10 cellular contexts compared by ENCODE assay signal in genomic region chr18:5463390-5463789, GRCh38.
A peak's percentile ranks its signal among the peaks of the same experiment; 100 is the strongest.
DNase-seq lines count a peak whose midpoint lies in the region; ATAC-seq and TF ChIP-seq lines count a peak whose summit lies in the region.
"Had no signal": no experiment of that assay in that cellular context is flagged by ENCODE, and none has a peak within 500 bp of the region (broad histone marks: within the 10 kb centered on the region; RNA-seq: fewer than 3 reads in every experiment).

No MANE protein-coding gene starts in this region.

- DNase-seq in NCI-H2029 (lab: John Stamatoyannopoulos, UW) (peak; percentile 36), NCI-H2029 treated with DMSO at 0.1 percent for 48 hours (lab: John Stamatoyannopoulos, UW) (no peak), choroid plexus epithelial cell (ENCODE audit: low read depth) (peak; percentile 99), lower lobe of right lung (peak; percentile 62), upper lobe of left lung (peak in 1 of 2 donors; percentile 79), cerebellar nuclear complex (lab: John Stamatoyannopoulos, UW) (no peak), stomach (no peak)
- DNase-seq: NCI-H1436, nucleus accumbens had no signal

- no peaks in the 10 kb centered on the region for H3K9me3 ChIP-seq in lower lobe of right lung
- no peaks in the 10 kb centered on the region for H3K9me3 ChIP-seq in upper lobe of left lung
- no peaks in the 10 kb centered on the region for H3K9me3 ChIP-seq in stomach

- WGBS in upper lobe of left lung, 2 donors = 50 to 62% methylated on average over 5 of the region's 5 CpGs
- 70 to 87% (median 80%) methylated on average over 5 of the region's 5 CpGs for WGBS in stomach, 5 donors

- TF ChIP-seq POLR2A in upper lobe of left lung (IDR thresholded peaks at IDR 0.05) = peak in 1 of 4 donors; percentile 28
- TF ChIP-seq POLR2A in stomach (IDR thresholded peaks at IDR 0.05) = no peak

- H3K4me3 ChIP-seq in choroid plexus epithelial cell (ENCODE audit: low read depth, low read length) (no peak overlapping the region), lower lobe of right lung (no peak overlapping the region), upper lobe of left lung (no peak overlapping the region), stomach (no peak overlapping the region)

- no peak for TF ChIP-seq CTCF in choroid plexus epithelial cell (conservative IDR thresholded peaks at IDR 0.05; ENCODE audit: low read depth, low read length)
- TF ChIP-seq CTCF in lower lobe of right lung (IDR thresholded peaks at IDR 0.05) = no peak
- no peak for TF ChIP-seq CTCF in upper lobe of left lung (IDR thresholded peaks at IDR 0.05)
- TF ChIP-seq CTCF in stomach (IDR thresholded peaks at IDR 0.05) = no peak

- H3K36me3 ChIP-seq in lower lobe of right lung = no peaks in the 10 kb centered on the region
- H3K36me3 ChIP-seq in upper lobe of left lung = no peaks in the 10 kb centered on the region
- H3K36me3 ChIP-seq in stomach = no peaks in the 10 kb centered on the region

- H3K27ac ChIP-seq in lower lobe of right lung = no peak overlapping the region
- no peak overlapping the region for H3K27ac ChIP-seq in upper lobe of left lung
- no peak overlapping the region for H3K27ac ChIP-seq in stomach

- ATAC-seq in lower lobe of right lung (peak; percentile 74 to 79), upper lobe of left lung (ENCODE audit: low FRiP score in 2 of 2) (peak; percentile 65 to 92), HG03571 (IDR thresholded peaks at IDR 0.05; ENCODE audit: unreplicated experiment) (no peak)

- peaks cover 27% of the 10 kb centered on the region for H3K4me1 ChIP-seq in lower lobe of right lung
- peaks cover 0 to 14% (median 9%) of the 10 kb centered on the region in 4 donors for H3K4me1 ChIP-seq in upper lobe of left lung
- no peaks in the 10 kb centered on the region for H3K4me1 ChIP-seq in stomach

- TF ChIP-seq EP300 in upper lobe of left lung (IDR thresholded peaks at IDR 0.05) (no peak), stomach (IDR thresholded peaks at IDR 0.05) (no peak)

- H3K27me3 ChIP-seq in lower lobe of right lung (ENCODE audit: low read depth) (no peaks in the 10 kb centered on the region), upper lobe of left lung (no peaks in the 10 kb centered on the region), stomach (no peaks in the 10 kb centered on the region)

- intact Hi-C loops in lower lobe of right lung (cut with DNase I) (no loop called here), stomach (cut with DNase I; ENCODE audit: low total_unique reads) (no loop called here)

Comparison
In these comparisons a context has a peak if more than half of its experiments do, and no peak if none do; other contexts are left out.
1. DNase-seq: peak in NCI-H2029 (single experiment), choroid plexus epithelial cell (single experiment) and lower lobe of right lung (single experiment); none in NCI-H2029 treated with DMSO at 0.1 percent for 48 hours (single experiment), cerebellar nuclear complex (0 of 2) and stomach (single experiment).